ENCODE assay signal across 14 cellular contexts in the genomic region with DNA sequence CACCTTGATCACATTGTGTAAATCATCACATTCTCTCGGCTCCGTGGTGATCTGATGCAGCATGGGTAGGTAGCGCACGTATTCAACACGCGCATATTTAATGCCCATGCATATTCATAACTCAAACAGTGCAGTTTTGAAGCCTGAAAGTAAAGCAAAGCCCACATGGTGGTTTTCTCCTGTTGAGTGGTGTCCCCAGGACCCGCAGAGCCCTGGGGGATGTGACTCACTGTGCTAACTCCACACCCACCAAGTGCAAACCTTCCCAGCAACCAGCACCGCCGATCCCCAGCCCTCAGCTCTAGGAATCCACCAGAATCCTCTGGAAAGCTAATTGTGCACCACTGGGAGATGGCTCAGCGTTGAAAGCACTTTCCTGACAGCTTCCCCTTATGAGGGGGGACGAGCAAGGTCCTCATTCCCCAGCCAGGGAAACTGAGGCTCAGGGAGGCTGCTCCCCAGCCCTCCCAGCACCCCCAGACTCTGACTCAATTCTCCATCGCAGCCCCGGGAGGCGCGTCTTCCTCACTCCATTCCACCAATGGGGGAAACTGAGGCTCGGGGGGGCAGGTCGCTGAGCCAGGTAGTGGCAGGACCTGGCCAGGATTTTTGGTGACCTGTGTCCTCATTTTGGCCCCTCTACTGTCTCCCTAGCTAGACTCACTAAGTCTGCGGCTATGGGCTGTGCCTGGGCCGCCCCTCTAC. TPM values are rescaled to one million over a fixed set of nuclear protein-coding genes. Genes with fewer than 3 reads are reported as not detected.
DNase-seq lines count a peak whose midpoint lies in the region; ATAC-seq, FAIRE-seq and TF ChIP-seq lines count a peak whose summit lies in the region.
"Had no signal": no experiment of that assay in that cellular context is flagged by ENCODE, and none has a peak within 500 bp of the region (broad histone marks: within the 10 kb centered on the region; RNA-seq: fewer than 3 reads in every experiment).

No MANE protein-coding gene starts in this region.

- H3K4me1 Mint-ChIP-seq in progenitor cell of endocrine pancreas (ENCODE audit: low read depth), result peaks cover 21% of the 10 kb centered on the region

- H3K36me3 Mint-ChIP-seq in progenitor cell of endocrine pancreas (ENCODE audit: insufficient read depth), result no peaks in the 10 kb centered on the region

- H3K9me3 Mint-ChIP-seq in progenitor cell of endocrine pancreas (ENCODE audit: low read depth), result no peaks in the 10 kb centered on the region

- H3K4me3 Mint-ChIP-seq in progenitor cell of endocrine pancreas (ENCODE audit: low read depth), result no peak overlapping the region

- no peak for ATAC-seq in HG02840 (IDR thresholded peaks at IDR 0.05; ENCODE audit: low FRiP score, unreplicated experiment)
- ATAC-seq in GM21423 (IDR thresholded peaks at IDR 0.05; ENCODE audit: unreplicated experiment), result no peak
- ATAC-seq: body of pancreas had no signal

- H3K27ac Mint-ChIP-seq in progenitor cell of endocrine pancreas, result peak overlapping the region; percentile 49

- H3K4me3 ChIP-seq in bronchial epithelial cell (ENCODE audit: low read depth, low read length), result no peak overlapping the region
- H3K4me3 ChIP-seq: body of pancreas, sigmoid colon had no signal

- FAIRE-seq in bronchial epithelial cell (lab: Jason Lieb, UNC), result no peak

- no peaks in the 10 kb centered on the region for H3K36me3 ChIP-seq in bronchial epithelial cell (ENCODE audit: control insufficient read depth, insufficient read depth, low read length)
- H3K36me3 ChIP-seq: sigmoid colon had no signal

- peaks cover 6% of the 10 kb centered on the region for H3K27me3 Mint-ChIP-seq in progenitor cell of endocrine pancreas

- peak; percentile 41 for DNase-seq in activated T-cell treated with anti-CD3 and anti-CD28 coated beads for 48 hours (ENCODE audit: low read depth)
- DNase-seq in activated T-cell treated with anti-CD3 and anti-CD28 coated beads, Interleukin-2, amount 50 U/mL, for 1 hour, result no peak
- DNase-seq in NCI-H345 (lab: John Stamatoyannopoulos, UW), result peak; percentile 27
- peak; percentile 13 for DNase-seq in bronchial epithelial cell (ENCODE audit: low read depth)
- DNase-seq in progenitor cell of endocrine pancreas (ENCODE audit: low spot score, unreplicated experiment), result no peak
- no peak for DNase-seq in anterior cingulate cortex (lab: John Stamatoyannopoulos, UW)
- DNase-seq: activated CD8-positive, alpha-beta memory T cell treated with anti-CD3 and anti-CD28 coated beads for 24 hours; AML-193; body of pancreas; GF-D8; NCI-H748 treated with DMSO at 0.1 percent for 48 hours; sigmoid colon had no signal

- TF ChIP-seq CTCF in bronchial epithelial cell (IDR thresholded peaks at IDR 0.05; ENCODE audit: insufficient read depth, low read length, severe bottlenecking) (no peak), progenitor cell of endocrine pancreas (IDR thresholded peaks at IDR 0.05; ENCODE audit: unreplicated experiment) (no peak)

- no peaks in the 10 kb centered on the region for H3K27me3 ChIP-seq in bronchial epithelial cell (ENCODE audit: control insufficient read depth, insufficient read depth, low read length)
- H3K27me3 ChIP-seq: body of pancreas, sigmoid colon had no signal

RNA-seq across cellular contexts. Expression of a gene that starts 46.3 kb away (rescaled TPM):
- total RNA-seq in bronchial epithelial cell (under 0.01 and 0.26 TPM in 2 replicates), progenitor cell of endocrine pancreas (4.2 and 5.1 TPM in 2 replicates)

RNA-seq across cellular contexts. Expression of a gene that starts 55.6 kb away (rescaled TPM):
- total RNA-seq in bronchial epithelial cell, result not detected in 2 replicates
- not detected in 2 replicates for total RNA-seq in progenitor cell of endocrine pancreas
- total RNA-seq: body of pancreas, sigmoid colon had no signal

Comparison
In these comparisons a context has a peak if more than half of its experiments do, and no peak if none do; other contexts are left out.
1. DNase-seq: peak in activated T-cell treated with anti-CD3 and anti-CD28 coated beads for 48 hours (single experiment), NCI-H345 (single experiment) and bronchial epithelial cell (single experiment); none in activated T-cell treated with anti-CD3 and anti-CD28 coated beads, Interleukin-2, amount 50 U/mL, for 1 hour (single experiment), progenitor cell of endocrine pancreas (single experiment) and anterior cingulate cortex (0 of 58).